13 cellular contexts compared by ENCODE assay signal in genomic region chr9:304519-305185, GRCh38.
DNase-seq lines count a peak whose midpoint lies in the region; FAIRE-seq and TF ChIP-seq lines count a peak whose summit lies in the region.
"Had no signal": no experiment of that assay in that cellular context is flagged by ENCODE, and none has a peak within 500 bp of the region (broad histone marks: within the 10 kb centered on the region; RNA-seq: fewer than 3 reads in every experiment).

No MANE protein-coding gene starts in this region.

- no peak overlapping the region for H3K27ac ChIP-seq in kidney (ENCODE audit: low read depth in 2 of 2, low read length in 2 of 2)
- H3K27ac ChIP-seq: ascending aorta, psoas muscle had no signal

- FAIRE-seq in kidney (lab: Jason Lieb, UNC) = no peak
- FAIRE-seq: GM12891 had no signal

- intact Hi-C loops in MCF 10A (cut with micrococcal nuclease) (loop anchor here (5.0 kb wide), 1 partner anchor 87 kb away; no protein-coding TSS in a partner anchor), kidney (cut with DNase I) (no loop called here)

- no peak overlapping the region for H3K4me3 ChIP-seq in BJ (ENCODE audit: low read depth, low read length)
- no peak overlapping the region for H3K4me3 ChIP-seq in H7 (ENCODE audit: insufficient read depth, low read depth, low read length)
- H3K4me3 ChIP-seq in kidney (ENCODE audit: low read length in 2 of 2) = peak overlapping the region; percentile 14 to 48
- H3K4me3 ChIP-seq: ascending aorta, psoas muscle had no signal

- no TSS peak for BruUV-seq in MCF 10A (replicated peaks; lab: Mats Ljungman, UMichigan)

- POLR2A ChIA-PET in BJ (lab: Charles Lee) = no interaction called here
- POLR2A ChIA-PET in MCF 10A (lab: Yijun Ruan, JAX) = interaction anchor here (0.6 to 2.1 kb wide), 5 partner anchors 11 to 166 kb away, joined by 3 to 7 read pairs (median 3); partner anchors contain the start of gene DOCK8

- DNase-seq in BJ (ENCODE audit: low read depth) (peak; percentile 4), H7 (peak; percentile 26), MCF 10A (ENCODE audit: unreplicated experiment) (peak; percentile 57), kidney (no peak), DMS79 (lab: John Stamatoyannopoulos, UW) (no peak), AML-193 (lab: John Stamatoyannopoulos, UW) (no peak), KG1 (lab: John Stamatoyannopoulos, UW) (no peak), NCI-H2107 treated with DMSO at 0.1 percent for 48 hours (lab: John Stamatoyannopoulos, UW; ENCODE audit: unreplicated experiment) (no peak)
- DNase-seq: activated CD8-positive, alpha-beta memory T cell treated with anti-CD3 and anti-CD28 coated beads for 24 hours; NCI-H1048; psoas muscle had no signal

- peaks cover 0 to 5% of the 10 kb centered on the region in 2 donors for H3K9me3 ChIP-seq in kidney (ENCODE audit: control insufficient read depth in 1 of 2, low read length in 2 of 2)
- H3K9me3 ChIP-seq: ascending aorta, psoas muscle had no signal

- TF ChIP-seq CTCF in BJ (IDR thresholded peaks at IDR 0.05; ENCODE audit: insufficient read depth, low read depth, low read length) (no peak), MCF 10A (IDR thresholded peaks at IDR 0.05; ENCODE audit: unreplicated experiment) (no peak), kidney (IDR thresholded peaks at IDR 0.05; ENCODE audit: borderline replicate concordance, extremely low read depth, insufficient read depth) (no peak)

- no peaks in the 10 kb centered on the region for H3K27me3 ChIP-seq in BJ (ENCODE audit: control insufficient read depth, insufficient read depth, low read length)
- H3K27me3 ChIP-seq in H7 (ENCODE audit: control insufficient read depth, insufficient read depth, low read length) = no peaks in the 10 kb centered on the region
- H3K27me3 ChIP-seq: ascending aorta had no signal

- CTCF ChIA-PET in BJ (lab: Yijun Ruan, JAX) = no interaction called here
- CTCF ChIA-PET in MCF 10A (lab: Yijun Ruan, JAX) = interaction anchor here (0.5 to 1.3 kb wide), 6 partner anchors 10 to 701 kb away, joined by 3 to 5 read pairs (median 3); no protein-coding TSS in a partner anchor

- no peaks in the 10 kb centered on the region for H3K36me3 Mint-ChIP-seq in MCF 10A (ENCODE audit: insufficient read depth, unreplicated experiment)

- no peaks in the 10 kb centered on the region for H3K9me3 Mint-ChIP-seq in MCF 10A (ENCODE audit: unreplicated experiment)

- peak overlapping the region; percentile 93 for H3K27ac Mint-ChIP-seq in MCF 10A (ENCODE audit: low read depth, unreplicated experiment)

- H3K36me3 ChIP-seq in BJ (ENCODE audit: control insufficient read depth, insufficient read depth, low read length) (no peaks in the 10 kb centered on the region), H7 (replicated peaks; ENCODE audit: control insufficient read depth, insufficient read depth, low read length) (no peaks in the 10 kb centered on the region), kidney (ENCODE audit: control insufficient read depth in 1 of 2, insufficient read depth in 2 of 2, low read length in 2 of 2) (no peaks in the 10 kb centered on the region)
- H3K36me3 ChIP-seq: ascending aorta had no signal

- H3K9ac ChIP-seq in kidney (ENCODE audit: low read length in 2 of 2) = no peak overlapping the region

- H3K4me1 Mint-ChIP-seq in MCF 10A (ENCODE audit: insufficient read depth, unreplicated experiment) = peaks cover 6% of the 10 kb centered on the region

- H3K4me1 ChIP-seq in kidney (ENCODE audit: control insufficient read depth in 1 of 2, insufficient read depth in 1 of 2, low read depth in 1 of 2, low read length in 2 of 2) = no peaks in the 10 kb centered on the region
- H3K4me1 ChIP-seq: ascending aorta, psoas muscle had no signal

- H3K27me3 Mint-ChIP-seq in MCF 10A (ENCODE audit: insufficient read depth, unreplicated experiment) = no peaks in the 10 kb centered on the region

- peak overlapping the region; percentile 60 for H3K4me3 Mint-ChIP-seq in MCF 10A (ENCODE audit: unreplicated experiment)

Comparison
In these comparisons a context has a peak if more than half of its experiments do, and no peak if none do; other contexts are left out.
1. DNase-seq: peak in BJ (single experiment), H7 (single experiment) and MCF 10A (single experiment); none in kidney (single experiment), DMS79 (single experiment), AML-193 (0 of 2), KG1 (single experiment) and NCI-H2107 treated with DMSO at 0.1 percent for 48 hours (single experiment).
2. H3K4me3 ChIP-seq: peak in kidney (2 of 2); none in BJ (single experiment) and H7 (single experiment).